In genomic region chr7:2843191-2843685, GRCh38 we compare ENCODE assay signal across 8 cellular contexts. TPM values are rescaled to one million over a fixed set of nuclear protein-coding genes. Genes with fewer than 3 reads are reported as not detected.
A peak's percentile ranks its signal among the peaks of the same experiment; 100 is the strongest.
DNase-seq lines count a peak whose midpoint lies in the region; ATAC-seq and TF ChIP-seq lines count a peak whose summit lies in the region.

No MANE protein-coding gene starts in this region.

- H3K4me3 Mint-ChIP-seq in activated T-cell treated with anti-CD3 and anti-CD28 coated beads, Interleukin-2, amount 50 U/mL, for 72 hours, result peak overlapping the region; percentile 88 to 92
- H3K4me3 Mint-ChIP-seq in brain, result peak overlapping the region; percentile 81 to 92 (median 87)
- H3K4me3 Mint-ChIP-seq in memory B cell, result peak overlapping the region; percentile 88

- no peak for DNase-seq in activated T-cell treated with anti-CD3 and anti-CD28 coated beads, Interleukin-2, amount 50 U/mL, for 72 hours
- DNase-seq in activated T-cell treated with anti-CD3 and anti-CD28 coated beads, Interleukin-2, amount 50 U/mL, for 48 hours, result no peak
- no peak for DNase-seq in memory B cell (ENCODE audit: low spot score in 2 of 2)
- no peak for DNase-seq in activated CD8-positive, alpha-beta memory T cell treated with anti-CD3 and anti-CD28 coated beads, Interleukin-2, amount 50 U/mL, for 4 hours
- no peak for DNase-seq in globus pallidus (ENCODE audit: low spot score)

- peak overlapping the region; percentile 88 for H3K27ac Mint-ChIP-seq in activated T-cell treated with anti-CD3 and anti-CD28 coated beads, Interleukin-2, amount 50 U/mL, for 72 hours
- H3K27ac Mint-ChIP-seq in brain (peak overlapping the region; percentile 57 to 91 (median 73)), memory B cell (peak overlapping the region; percentile 87)

- no peaks in the 10 kb centered on the region for H3K4me1 ChIP-seq in urinary bladder (ENCODE audit: insufficient read depth)

- WGBS in urinary bladder, result 45% methylated on average over 15 of the region's 15 CpGs

- H3K9me3 Mint-ChIP-seq in activated T-cell treated with anti-CD3 and anti-CD28 coated beads, Interleukin-2, amount 50 U/mL, for 72 hours, result no peaks in the 10 kb centered on the region
- peaks cover 5 to 23% (median 14%) of the 10 kb centered on the region in 5 experiments for H3K9me3 Mint-ChIP-seq in brain
- no peaks in the 10 kb centered on the region for H3K9me3 Mint-ChIP-seq in memory B cell

- peak overlapping the region; percentile 66 for H3K27ac ChIP-seq in urinary bladder (ENCODE audit: low read depth)

- peak overlapping the region; percentile 81 for H3K4me3 ChIP-seq in urinary bladder (ENCODE audit: low read depth, low read length)

- peaks cover 2 to 14% of the 10 kb centered on the region in 2 donors for H3K36me3 Mint-ChIP-seq in activated T-cell treated with anti-CD3 and anti-CD28 coated beads, Interleukin-2, amount 50 U/mL, for 72 hours (ENCODE audit: insufficient read depth in 2 of 2)
- H3K36me3 Mint-ChIP-seq in brain (peaks cover 46% of the 10 kb centered on the region), memory B cell (peaks cover 12% of the 10 kb centered on the region)

- H3K36me3 ChIP-seq in urinary bladder (ENCODE audit: insufficient read depth), result no peaks in the 10 kb centered on the region

- no peak for TF ChIP-seq CTCF in brain (conservative IDR thresholded peaks at IDR 0.05)

- no peak for ATAC-seq in activated T-cell treated with anti-CD3 and anti-CD28 coated beads, Interleukin-2, amount 50 U/mL, for 72 hours (replicated peaks in 1 of 2)
- ATAC-seq in memory B cell (ENCODE audit: low read depth) (no peak), HG03354 (IDR thresholded peaks at IDR 0.05; ENCODE audit: poor library complexity, severe bottlenecking, unreplicated experiment) (no peak)

- no peaks in the 10 kb centered on the region for H3K27me3 Mint-ChIP-seq in activated T-cell treated with anti-CD3 and anti-CD28 coated beads, Interleukin-2, amount 50 U/mL, for 72 hours (ENCODE audit: low read depth)
- peaks cover 5% of the 10 kb centered on the region for H3K27me3 Mint-ChIP-seq in brain
- no peaks in the 10 kb centered on the region for H3K27me3 Mint-ChIP-seq in memory B cell

- peaks cover 57% of the 10 kb centered on the region for H3K4me1 Mint-ChIP-seq in activated T-cell treated with anti-CD3 and anti-CD28 coated beads, Interleukin-2, amount 50 U/mL, for 72 hours (ENCODE audit: low read depth)
- peaks cover 60% of the 10 kb centered on the region for H3K4me1 Mint-ChIP-seq in brain
- H3K4me1 Mint-ChIP-seq in memory B cell, result peaks cover 38% of the 10 kb centered on the region

RNA-seq across cellular contexts. Expression of gene GNA12, which starts 0.9 kb away (rescaled TPM):
- total RNA-seq in activated T-cell treated with anti-CD3 and anti-CD28 coated beads, Interleukin-2, amount 50 U/mL, for 72 hours, result 10 to 100 TPM; 37.0 to 46.6 TPM
- polyA plus RNA-seq in brain (ENCODE audit: insufficient read depth, low read depth, low replicate concordance) (68.0 TPM), urinary bladder (62.6 TPM)
- total RNA-seq in urinary bladder, result 22.1 TPM
